8 cellular contexts compared by ENCODE assay signal in genomic region chr11:16924826-16925494, GRCh38.
DNase-seq lines count a peak whose midpoint lies in the region; ATAC-seq and TF ChIP-seq lines count a peak whose summit lies in the region.

No MANE protein-coding gene starts in this region.

- TF ChIP-seq CTCF in mammary epithelial cell (conservative IDR thresholded peaks at IDR 0.05 in 1 of 2, IDR thresholded peaks at IDR 0.05 in 1 of 2; ENCODE audit: extremely low read depth in 1 of 2, insufficient read depth in 1 of 2, low read depth in 1 of 2, low read length in 2 of 2), result no peak
- no peak for TF ChIP-seq CTCF in kidney epithelial cell (IDR thresholded peaks at IDR 0.05; ENCODE audit: insufficient read depth, low read length, poor library complexity, severe bottlenecking)

- 3% methylated on average over 13 of the region's 47 CpGs for WGBS in mammary epithelial cell (ENCODE audit: low coverage, missing lambda C conversion rate)

- peak overlapping the region; percentile 55 for H3K4me3 Mint-ChIP-seq in activated naive CD4-positive, alpha-beta T cell treated with anti-CD3 and anti-CD28 coated beads for 36 hours
- peak overlapping the region; percentile 85 for H3K4me3 Mint-ChIP-seq in stimulated activated naive CD8-positive, alpha-beta T cell treated with anti-CD3 and anti-CD28 coated beads, Interleukin-15, Interleukin-2, amounts not matched to agents 100 ng/mL and 50 ng/mL, for 24 hours

- peaks cover 52% of the 10 kb centered on the region for H3K27me3 Mint-ChIP-seq in activated naive CD4-positive, alpha-beta T cell treated with anti-CD3 and anti-CD28 coated beads for 36 hours (ENCODE audit: low read depth)
- peaks cover 58% of the 10 kb centered on the region for H3K27me3 Mint-ChIP-seq in stimulated activated naive CD8-positive, alpha-beta T cell treated with anti-CD3 and anti-CD28 coated beads, Interleukin-15, Interleukin-2, amounts not matched to agents 100 ng/mL and 50 ng/mL, for 24 hours

- H3K4me1 Mint-ChIP-seq in activated naive CD4-positive, alpha-beta T cell treated with anti-CD3 and anti-CD28 coated beads for 36 hours (ENCODE audit: low read depth), result peaks cover 11% of the 10 kb centered on the region
- peaks cover 26% of the 10 kb centered on the region for H3K4me1 Mint-ChIP-seq in stimulated activated naive CD8-positive, alpha-beta T cell treated with anti-CD3 and anti-CD28 coated beads, Interleukin-15, Interleukin-2, amounts not matched to agents 100 ng/mL and 50 ng/mL, for 24 hours (ENCODE audit: low read depth)

- peaks cover 31% of the 10 kb centered on the region for H3K4me1 ChIP-seq in HUES48 (ENCODE audit: control insufficient read depth, insufficient read depth, low read length)
- peaks cover 32% of the 10 kb centered on the region for H3K4me1 ChIP-seq in mammary epithelial cell (ENCODE audit: insufficient read depth, low read length)

- peak overlapping the region; percentile 96 for H2AFZ ChIP-seq in mammary epithelial cell (ENCODE audit: low read depth, low read length)

- intact Hi-C loops in activated naive CD4-positive, alpha-beta T cell treated with anti-CD3 and anti-CD28 coated beads for 36 hours (cut with micrococcal nuclease), result loop anchor here (5.0 kb wide), 1 partner anchor 103 kb away; no protein-coding TSS in a partner anchor
- intact Hi-C loops in mammary epithelial cell (cut with micrococcal nuclease), result loop anchor here (1.0 to 2.0 kb wide), 2 partner anchors 42 to 105 kb away; no protein-coding TSS in a partner anchor

- H4K20me1 ChIP-seq in mammary epithelial cell (ENCODE audit: insufficient read depth, low read length), result no peaks in the 10 kb centered on the region

- peak overlapping the region; percentile 54 for H3K4me3 ChIP-seq in HUES48 (ENCODE audit: low read depth, low read length)
- peak overlapping the region; percentile 65 to 82 (median 72) for H3K4me3 ChIP-seq in mammary epithelial cell (replicated peaks in 1 of 3; ENCODE audit: insufficient read depth in 1 of 3, low read depth in 2 of 3, low read length in 3 of 3)
- peak overlapping the region; percentile 41 for H3K4me3 ChIP-seq in kidney epithelial cell (ENCODE audit: low read depth, low read length)

- no peak for ATAC-seq in GM18519 (IDR thresholded peaks at IDR 0.05; ENCODE audit: low FRiP score, unreplicated experiment)

- in situ Hi-C loops in mammary epithelial cell (cut with MboI; ENCODE audit: low sequenced_read_pairs in 2 of 2), result loop anchor here in 1 of 2 donors (25.0 kb wide), 1 partner anchor 587 kb away; no protein-coding TSS in a partner anchor

- H3K27ac ChIP-seq in HUES48 (ENCODE audit: low read depth, low read length) (no peak overlapping the region), mammary epithelial cell (ENCODE audit: insufficient read depth, low read depth, low read length) (peak overlapping the region; percentile 70)

- H3K27me3 ChIP-seq in HUES48 (ENCODE audit: control insufficient read depth, insufficient read depth, low read length), result peaks cover 58% of the 10 kb centered on the region
- no peaks in the 10 kb centered on the region for H3K27me3 ChIP-seq in mammary epithelial cell (ENCODE audit: insufficient read depth, low read length)
- no peaks in the 10 kb centered on the region for H3K27me3 ChIP-seq in kidney epithelial cell (ENCODE audit: control insufficient read depth, insufficient read depth, low read length)

- dilution Hi-C loops in mammary epithelial cell (cut with HindIII; ENCODE audit: low sequenced_read_pairs), result no loop called here

- H3K9me3 ChIP-seq in HUES48 (ENCODE audit: control insufficient read depth, insufficient read depth, low read length), result no peaks in the 10 kb centered on the region
- no peaks in the 10 kb centered on the region for H3K9me3 ChIP-seq in mammary epithelial cell (replicated peaks; ENCODE audit: insufficient read depth, low read length)

- CTCF ChIA-PET in activated naive CD4-positive, alpha-beta T cell treated with anti-CD3 and anti-CD28 coated beads for 36 hours (lab: Charles Lee), result interaction anchor here (0.6 kb wide), 1 partner anchor 105 kb away, joined by 3 read pairs; no protein-coding TSS in a partner anchor
- CTCF ChIA-PET in mammary epithelial cell (lab: Charles Lee; ENCODE audit: low non-redundant PET), result interaction anchor here (0.5 to 0.6 kb wide), 3 partner anchors 20 to 105 kb away, joined by 4 to 7 read pairs (median 5); no protein-coding TSS in a partner anchor

- H3K36me3 Mint-ChIP-seq in activated naive CD4-positive, alpha-beta T cell treated with anti-CD3 and anti-CD28 coated beads for 36 hours (ENCODE audit: low read depth), result no peaks in the 10 kb centered on the region
- H3K36me3 Mint-ChIP-seq in stimulated activated naive CD8-positive, alpha-beta T cell treated with anti-CD3 and anti-CD28 coated beads, Interleukin-15, Interleukin-2, amounts not matched to agents 100 ng/mL and 50 ng/mL, for 24 hours (ENCODE audit: low read depth), result no peaks in the 10 kb centered on the region

- H3K36me3 ChIP-seq in HUES48 (ENCODE audit: control insufficient read depth, insufficient read depth, low read length) (no peaks in the 10 kb centered on the region), mammary epithelial cell (ENCODE audit: insufficient read depth, low read length) (no peaks in the 10 kb centered on the region), kidney epithelial cell (ENCODE audit: control insufficient read depth, insufficient read depth, low read length) (no peaks in the 10 kb centered on the region)

- peaks cover 17% of the 10 kb centered on the region for H3K79me2 ChIP-seq in mammary epithelial cell (ENCODE audit: insufficient read depth, low read length)

- no TSS peak for BruUV-seq in mammary epithelial cell (replicated peaks; lab: Mats Ljungman, UMichigan)

- no peak overlapping the region for H3K27ac Mint-ChIP-seq in activated naive CD4-positive, alpha-beta T cell treated with anti-CD3 and anti-CD28 coated beads for 36 hours
- peak overlapping the region; percentile 61 for H3K27ac Mint-ChIP-seq in stimulated activated naive CD8-positive, alpha-beta T cell treated with anti-CD3 and anti-CD28 coated beads, Interleukin-15, Interleukin-2, amounts not matched to agents 100 ng/mL and 50 ng/mL, for 24 hours

- DNase-seq in activated naive CD4-positive, alpha-beta T cell treated with anti-CD3 and anti-CD28 coated beads for 36 hours, result no peak
- DNase-seq in activated naive CD4-positive, alpha-beta T cell (lab: John Stamatoyannopoulos, UW), result no peak
- DNase-seq in mammary epithelial cell (peak; percentile 84), kidney epithelial cell (ENCODE audit: low read depth) (no peak), Ammon's horn (ENCODE audit: low spot score) (no peak)

- no peak overlapping the region for H3K9ac ChIP-seq in HUES48 (ENCODE audit: low read depth, low read length)
- H3K9ac ChIP-seq in mammary epithelial cell (ENCODE audit: insufficient read depth, low read length), result peak overlapping the region; percentile 85

- H3K9me3 Mint-ChIP-seq in activated naive CD4-positive, alpha-beta T cell treated with anti-CD3 and anti-CD28 coated beads for 36 hours, result no peaks in the 10 kb centered on the region
- no peaks in the 10 kb centered on the region for H3K9me3 Mint-ChIP-seq in stimulated activated naive CD8-positive, alpha-beta T cell treated with anti-CD3 and anti-CD28 coated beads, Interleukin-15, Interleukin-2, amounts not matched to agents 100 ng/mL and 50 ng/mL, for 24 hours

- H3K4me2 ChIP-seq in mammary epithelial cell (ENCODE audit: insufficient read depth, low read depth, low read length), result peak overlapping the region; percentile 100
